ENCODE assay signal across 9 cellular contexts in the genomic region with DNA sequence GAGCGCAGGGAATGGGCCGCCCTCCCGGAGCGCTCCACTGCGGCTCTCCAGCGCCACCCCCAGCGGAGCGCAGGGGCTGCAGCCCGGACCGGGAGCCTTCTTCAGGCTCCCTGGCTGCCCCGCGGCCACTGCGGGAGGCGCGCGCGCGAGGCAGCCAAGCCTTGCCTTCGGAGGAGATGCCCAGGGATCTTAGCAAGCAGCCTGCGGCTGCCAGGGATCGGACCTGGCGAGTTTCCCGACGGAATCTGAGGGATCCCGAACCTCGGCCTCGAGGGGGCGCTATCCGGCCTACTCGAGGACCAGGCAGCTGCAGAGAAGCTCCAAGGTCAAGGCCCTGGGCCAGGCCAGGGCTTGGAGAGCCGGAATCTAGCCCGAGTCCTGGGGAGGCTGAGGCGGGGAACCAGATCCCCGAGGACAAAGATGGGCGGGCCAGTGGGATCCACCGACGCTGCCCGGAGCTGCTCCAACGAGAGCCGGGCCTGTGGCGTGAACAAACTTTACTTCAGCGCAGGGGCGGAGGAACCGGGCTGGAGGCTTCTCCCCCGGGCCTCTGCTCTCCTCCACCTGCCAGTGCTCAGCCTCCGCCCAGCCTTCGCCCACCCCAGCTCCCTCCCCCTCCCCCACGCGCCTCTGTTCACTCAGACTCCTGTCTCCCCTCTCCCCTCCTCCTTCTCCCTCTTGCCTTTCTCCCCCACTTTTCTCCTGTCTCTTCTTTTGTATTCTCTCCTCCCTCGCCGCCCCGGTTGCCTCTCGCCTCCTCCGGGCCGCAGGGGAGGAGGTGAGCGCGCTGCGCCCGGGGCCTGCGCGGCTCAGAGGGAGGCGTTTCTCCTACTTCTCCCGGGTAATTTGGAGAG. TPM values are rescaled to one million over a fixed set of nuclear protein-coding genes. Genes with fewer than 3 reads are reported as not detected.
A peak's percentile ranks its signal among the peaks of the same experiment; 100 is the strongest.
DNase-seq lines count a peak whose midpoint lies in the region; ATAC-seq and TF ChIP-seq lines count a peak whose summit lies in the region.
"Had no signal": no experiment of that assay in that cellular context is flagged by ENCODE, and none has a peak within 500 bp of the region (broad histone marks: within the 10 kb centered on the region; RNA-seq: fewer than 3 reads in every experiment).

A gene (plus strand): TSS at position 567 of the 854 bp plus-strand sequence. CDS start 889 bp downstream, outside the sequence.

- H3K27ac ChIP-seq in HUES64 (ENCODE audit: low read depth, low read length) (no peak within 1 kb of the TSS), mesodermal cell (ENCODE audit: low read depth, low read length, severe bottlenecking) (no peak within 1 kb of the TSS)

- H3K27me3 ChIP-seq in BE2C (peaks cover 37% of the 10 kb centered on the region), HUES64 (ENCODE audit: insufficient read depth, low read length) (peaks cover 94% of the 10 kb centered on the region)

- WGBS in HUES64 = 2% methylated on average over 63 of the region's 63 CpGs
- WGBS in mesodermal cell (ENCODE audit: insufficient coverage in 2 of 2), 2 experiments = 2 to 3% methylated on average over 37 to 48 of the region's 63 CpGs

- TF ChIP-seq CTCF in BE2C (IDR thresholded peaks at IDR 0.05; ENCODE audit: low read depth, low read length) = peak; percentile 72

- DNase-seq in BE2C (peak; percentile 73), ecto neural progenitor cell (ENCODE audit: low spot score) (peak; percentile 88), T-helper 1 cell (no peak)
- DNase-seq: IMR-90 had no signal

- H3K36me3 ChIP-seq in BE2C (no peaks in the 10 kb centered on the region), HUES64 (ENCODE audit: insufficient read depth, low read length) (no peaks in the 10 kb centered on the region), mesodermal cell (ENCODE audit: control insufficient read depth, insufficient read depth, low read length) (no peaks in the 10 kb centered on the region)

- H3K9ac ChIP-seq in HUES64 (ENCODE audit: low read depth, low read length) = no peak within 1 kb of the TSS

- H3K4me1 ChIP-seq in BE2C (no peaks in the 10 kb centered on the region), HUES64 (ENCODE audit: insufficient read depth, low read length) (no peaks in the 10 kb centered on the region; the same call in 1 of the 2 replicates), mesodermal cell (ENCODE audit: control insufficient read depth, insufficient read depth, low read length, poor library complexity, severe bottlenecking) (peaks cover 11% of the 10 kb centered on the region)

- H3K4me3 ChIP-seq in BE2C (ENCODE audit: low read depth, low read length) (peak within 1 kb of the TSS; percentile 52), HUES64 (ENCODE audit: low read length) (peak within 1 kb of the TSS; percentile 63), mesodermal cell (ENCODE audit: extremely low read depth, insufficient read depth, low read length, poor library complexity, severe bottlenecking) (peak within 1 kb of the TSS; percentile 11)

- H3K9me3 ChIP-seq in BE2C = no peaks in the 10 kb centered on the region
- H3K9me3 ChIP-seq in HUES64 (ENCODE audit: insufficient read depth, low read depth, low read length) = no peaks in the 10 kb centered on the region
- no peaks in the 10 kb centered on the region for H3K9me3 ChIP-seq in mesodermal cell (ENCODE audit: control insufficient read depth, low read length)

- ATAC-seq in GM19452 (IDR thresholded peaks at IDR 0.05; ENCODE audit: unreplicated experiment) (no peak), HG02938 (IDR thresholded peaks at IDR 0.05; ENCODE audit: unreplicated experiment) (no peak), HG03139 (IDR thresholded peaks at IDR 0.05; ENCODE audit: unreplicated experiment) (no peak)

RNA-seq across cellular contexts. Expression of the gene that starts here (rescaled TPM):
- polyA plus RNA-seq in BE2C (2012; ENCODE audit: insufficient read depth, insufficient read length, low read depth) = 19.4 TPM
- polyA plus RNA-seq in HUES64 (2013, experiment 1 of 2) = not detected
- not detected for polyA plus RNA-seq in HUES64 (2013, experiment 2 of 2)
- 0.15 TPM for polyA plus RNA-seq in mesodermal cell (2013, experiment 1 of 2)
- polyA plus RNA-seq in mesodermal cell (2013, experiment 2 of 2) = 0.10 TPM
- polyA plus RNA-seq: IMR-90 had no signal

Comparison
In these comparisons a context has a peak if more than half of its experiments do, and no peak if none do; other contexts are left out.
1. DNase-seq: peak in BE2C (single experiment) and ecto neural progenitor cell (single experiment); none in T-helper 1 cell (0 of 5).
2. H3K4me3 ChIP-seq: peak in every context shown above with its lines; median percentile 63 in HUES64; 52 in BE2C; 11 in mesodermal cell.